Comparison of ENCODE assay signal across 12 cellular contexts in genomic region chr2:70768585-70769085, GRCh38. TPM values are rescaled to one million over a fixed set of nuclear protein-coding genes. Genes with fewer than 3 reads are reported as not detected.
DNase-seq lines count a peak whose midpoint lies in the region; ATAC-seq and TF ChIP-seq lines count a peak whose summit lies in the region.
"Had no signal": no experiment of that assay in that cellular context is flagged by ENCODE, and none has a peak within 500 bp of the region (broad histone marks: within the 10 kb centered on the region; RNA-seq: fewer than 3 reads in every experiment).

No MANE protein-coding gene starts in this region.

- H3K36me3 ChIP-seq in hepatocyte (replicated peaks; ENCODE audit: insufficient read depth, low read depth) (no peaks in the 10 kb centered on the region), GM23248 (ENCODE audit: low read depth) (no peaks in the 10 kb centered on the region), trophoblast cell (ENCODE audit: control insufficient read depth in 1 of 2, insufficient read depth in 2 of 2, low read length in 2 of 2) (no peaks in the 10 kb centered on the region)

- no peak for TF ChIP-seq CTCF in hepatocyte (IDR thresholded peaks at IDR 0.05; ENCODE audit: poor library complexity)
- no peak for TF ChIP-seq CTCF in osteocyte (IDR thresholded peaks at IDR 0.05)

- no peak overlapping the region for H2AK5ac ChIP-seq in trophoblast cell (ENCODE audit: low read length)

- peak overlapping the region; percentile 49 for H3K4me2 ChIP-seq in hepatocyte
- H3K4me2 ChIP-seq in GM23248 (ENCODE audit: unreplicated experiment): no peak overlapping the region
- no peak overlapping the region for H3K4me2 ChIP-seq in trophoblast cell (ENCODE audit: low read length)

- DNase-seq in activated naive CD4-positive, alpha-beta T cell treated with anti-CD3 and anti-CD28 coated beads, Interleukin-2, amount 50 U/mL, for 16 hours: no peak
- no peak for DNase-seq in T-helper 17 cell
- DNase-seq in hepatocyte (ENCODE audit: low spot score): no peak
- DNase-seq in osteocyte (ENCODE audit: extremely low spot score, unreplicated experiment): no peak
- no peak for DNase-seq in GM23248
- DNase-seq in trophoblast cell: no peak
- DNase-seq: NCI-H2029 treated with DMSO at 0.1 percent for 48 hours had no signal

- H2BK5ac ChIP-seq in trophoblast cell (ENCODE audit: low read depth, low read length, poor library complexity): no peak overlapping the region

- no peak overlapping the region for H2BK12ac ChIP-seq in trophoblast cell (ENCODE audit: low read length)

- no peak overlapping the region for H4K8ac ChIP-seq in trophoblast cell (ENCODE audit: low read depth, low read length)

- ATAC-seq in T-helper 17 cell: no peak
- no peak for ATAC-seq in stimulated activated memory B cell treated with anti-CD40 and anti-IgM and Interleukin-4, amounts not matched to agents 10 μg/mL and 1 μg/mL and 100 μg/mL, for 72 hours

- WGBS in hepatocyte (ENCODE audit: low lambda C conversion rate, missing lambda C conversion rate): 41% methylated on average over 7 of the region's 7 CpGs
- WGBS in GM23248 (ENCODE audit: low coverage in 1 of 2, low lambda C conversion rate in 2 of 2, missing lambda C conversion rate in 2 of 2), 2 experiments: 67 to 69% methylated on average over 7 of the region's 7 CpGs
- WGBS in trophoblast cell (ENCODE audit: extremely low coverage, insufficient coverage, insufficient read length): no CpG with 5 or more reads among the region's 7 CpGs

- peaks cover 8% of the 10 kb centered on the region for H3K27me3 Mint-ChIP-seq in activated naive CD4-positive, alpha-beta T cell treated with anti-CD3 and anti-CD28 coated beads, Interleukin-2, amount 50 U/mL, for 24 hours
- peaks cover 72% of the 10 kb centered on the region for H3K27me3 Mint-ChIP-seq in T-helper 17 cell
- H3K27me3 Mint-ChIP-seq in stimulated activated memory B cell treated with anti-CD40 and anti-IgM and Interleukin-4, amounts not matched to agents 10 μg/mL and 1 μg/mL and 100 μg/mL, for 72 hours: peaks cover 18% of the 10 kb centered on the region
- H3K27me3 Mint-ChIP-seq in osteocyte (ENCODE audit: unreplicated experiment): peaks cover 73% of the 10 kb centered on the region

- H3K36me3 Mint-ChIP-seq in activated naive CD4-positive, alpha-beta T cell treated with anti-CD3 and anti-CD28 coated beads, Interleukin-2, amount 50 U/mL, for 24 hours: no peaks in the 10 kb centered on the region
- H3K36me3 Mint-ChIP-seq in T-helper 17 cell (ENCODE audit: low read depth) (peaks cover 4% of the 10 kb centered on the region), osteocyte (ENCODE audit: unreplicated experiment) (no peaks in the 10 kb centered on the region)
- peaks cover 4% of the 10 kb centered on the region for H3K36me3 Mint-ChIP-seq in stimulated activated memory B cell treated with anti-CD40 and anti-IgM and Interleukin-4, amounts not matched to agents 10 μg/mL and 1 μg/mL and 100 μg/mL, for 72 hours

- H3K9me2 ChIP-seq in hepatocyte (replicated peaks; ENCODE audit: insufficient read depth) (no peaks in the 10 kb centered on the region), GM23248 (ENCODE audit: insufficient read depth) (no peaks in the 10 kb centered on the region)

- H2BK120ac ChIP-seq in trophoblast cell (ENCODE audit: insufficient read depth, low read length, poor library complexity): no peak overlapping the region

- H4K12ac ChIP-seq in trophoblast cell (ENCODE audit: low read depth, low read length): no peak overlapping the region

- in situ Hi-C loops in GM23248 (cut with MboI): no loop called here

- H3K27me3 ChIP-seq in hepatocyte: peaks cover 68% of the 10 kb centered on the region
- H3K27me3 ChIP-seq in GM23248 (replicated peaks; ENCODE audit: insufficient read depth): peaks cover 89% of the 10 kb centered on the region
- H3K27me3 ChIP-seq in trophoblast cell (ENCODE audit: insufficient read depth, low read length): peaks cover 19% of the 10 kb centered on the region

- H3K4me1 ChIP-seq in hepatocyte (ENCODE audit: insufficient read depth): peaks cover 10% of the 10 kb centered on the region
- H3K4me1 ChIP-seq in GM23248 (ENCODE audit: insufficient read depth): no peaks in the 10 kb centered on the region
- peaks cover 8 to 11% of the 10 kb centered on the region in 2 experiments for H3K4me1 ChIP-seq in trophoblast cell (ENCODE audit: control insufficient read depth in 1 of 2, insufficient read depth in 2 of 2, low read length in 2 of 2)

- H3K9ac ChIP-seq in GM23248 (no peak overlapping the region), trophoblast cell (ENCODE audit: low read length) (no peak overlapping the region)

- peaks cover 15% of the 10 kb centered on the region for H3K4me1 Mint-ChIP-seq in activated naive CD4-positive, alpha-beta T cell treated with anti-CD3 and anti-CD28 coated beads, Interleukin-2, amount 50 U/mL, for 24 hours
- H3K4me1 Mint-ChIP-seq in T-helper 17 cell (peaks cover 13% of the 10 kb centered on the region), osteocyte (ENCODE audit: unreplicated experiment) (peaks cover 11% of the 10 kb centered on the region)
- H3K4me1 Mint-ChIP-seq in stimulated activated memory B cell treated with anti-CD40 and anti-IgM and Interleukin-4, amounts not matched to agents 10 μg/mL and 1 μg/mL and 100 μg/mL, for 72 hours: peaks cover 23% of the 10 kb centered on the region

- H3K27ac ChIP-seq in hepatocyte: no peak overlapping the region
- no peak overlapping the region for H3K27ac ChIP-seq in GM23248
- no peak overlapping the region for H3K27ac ChIP-seq in trophoblast cell (ENCODE audit: low read depth, low read length)

- no peaks in the 10 kb centered on the region for H3K79me2 ChIP-seq in hepatocyte
- no peaks in the 10 kb centered on the region for H3K79me2 ChIP-seq in GM23248 (ENCODE audit: insufficient read depth)
- H3K79me2 ChIP-seq in trophoblast cell (ENCODE audit: control insufficient read depth, insufficient read depth, low read length, poor library complexity): no peaks in the 10 kb centered on the region

- no peak overlapping the region for H2AFZ ChIP-seq in hepatocyte
- H2AFZ ChIP-seq in GM23248: no peak overlapping the region
- no peak overlapping the region for H2AFZ ChIP-seq in trophoblast cell (ENCODE audit: insufficient read depth, low read length, poor library complexity)

- H4K20me1 ChIP-seq in hepatocyte (ENCODE audit: insufficient read depth, poor library complexity, severe bottlenecking): no peaks in the 10 kb centered on the region
- H4K20me1 ChIP-seq in GM23248 (ENCODE audit: insufficient read depth): no peaks in the 10 kb centered on the region

- H4K91ac ChIP-seq in trophoblast cell (ENCODE audit: low read depth, low read length): no peak overlapping the region

- H3K4ac ChIP-seq in trophoblast cell (ENCODE audit: low read depth, low read length): no peak overlapping the region

- no peak overlapping the region for H3K14ac ChIP-seq in trophoblast cell (ENCODE audit: low read length)

- no peak overlapping the region for H3K18ac ChIP-seq in trophoblast cell (ENCODE audit: low read length)

- H3K4me3 ChIP-seq in hepatocyte: no peak overlapping the region
- no peak overlapping the region for H3K4me3 ChIP-seq in GM23248
- H3K4me3 ChIP-seq in trophoblast cell (ENCODE audit: low read depth, low read length): no peak overlapping the region
- H3K4me3 ChIP-seq: mucosa of descending colon had no signal

- H3K9me3 Mint-ChIP-seq in activated naive CD4-positive, alpha-beta T cell treated with anti-CD3 and anti-CD28 coated beads, Interleukin-2, amount 50 U/mL, for 24 hours: no peaks in the 10 kb centered on the region
- H3K9me3 Mint-ChIP-seq in stimulated activated memory B cell treated with anti-CD40 and anti-IgM and Interleukin-4, amounts not matched to agents 10 μg/mL and 1 μg/mL and 100 μg/mL, for 72 hours: peaks cover 4% of the 10 kb centered on the region
- H3K9me3 Mint-ChIP-seq in osteocyte (ENCODE audit: unreplicated experiment): no peaks in the 10 kb centered on the region

- H3F3A ChIP-seq in GM23248 (ENCODE audit: insufficient read depth): no peaks in the 10 kb centered on the region

- peak overlapping the region; percentile 84 for H3K4me3 Mint-ChIP-seq in activated naive CD4-positive, alpha-beta T cell treated with anti-CD3 and anti-CD28 coated beads, Interleukin-2, amount 50 U/mL, for 24 hours
- peak overlapping the region; percentile 82 for H3K4me3 Mint-ChIP-seq in T-helper 17 cell
- H3K4me3 Mint-ChIP-seq in stimulated activated memory B cell treated with anti-CD40 and anti-IgM and Interleukin-4, amounts not matched to agents 10 μg/mL and 1 μg/mL and 100 μg/mL, for 72 hours: peak overlapping the region; percentile 72
- H3K4me3 Mint-ChIP-seq in osteocyte (ENCODE audit: unreplicated experiment): no peak overlapping the region

- H3K27ac Mint-ChIP-seq in activated naive CD4-positive, alpha-beta T cell treated with anti-CD3 and anti-CD28 coated beads, Interleukin-2, amount 50 U/mL, for 24 hours: peak overlapping the region; percentile 83
- H3K27ac Mint-ChIP-seq in T-helper 17 cell (no peak overlapping the region), osteocyte (ENCODE audit: unreplicated experiment) (no peak overlapping the region)
- peak overlapping the region; percentile 65 for H3K27ac Mint-ChIP-seq in stimulated activated memory B cell treated with anti-CD40 and anti-IgM and Interleukin-4, amounts not matched to agents 10 μg/mL and 1 μg/mL and 100 μg/mL, for 72 hours

- H3K23ac ChIP-seq in trophoblast cell (ENCODE audit: low read length): no peak overlapping the region

- H3K9me3 ChIP-seq in T-helper 17 cell (ENCODE audit: control insufficient read depth, low read length, poor library complexity, severe bottlenecking) (no peaks in the 10 kb centered on the region), hepatocyte (ENCODE audit: low read depth) (no peaks in the 10 kb centered on the region), GM23248 (ENCODE audit: low read depth) (no peaks in the 10 kb centered on the region), trophoblast cell (ENCODE audit: insufficient read depth, low read depth, low read length) (no peaks in the 10 kb centered on the region)
- H3K9me3 ChIP-seq: mucosa of descending colon had no signal

- H3K79me1 ChIP-seq in trophoblast cell (ENCODE audit: low read length): no peaks in the 10 kb centered on the region

RNA-seq across cellular contexts. Expression of gene ADD2, which starts 0.6 kb away (rescaled TPM):
- total RNA-seq in T-helper 17 cell: 1 to 10 TPM in 1 of 2 donors, under 1 TPM in 1; 0.34 to 1.3 TPM
- 1.2 and 2.4 TPM in 2 replicates for total RNA-seq in hepatocyte
- polyA plus RNA-seq in hepatocyte: 0.74 and 0.90 TPM in 2 replicates
- not detected in 2 replicates for total RNA-seq in osteocyte
- under 0.01 TPM in 1 of 2 replicates, not detected in the other for total RNA-seq in GM23248 (2014; rRNA removed; shearing (Covaris generic))
- not detected in 2 replicates for polyA plus RNA-seq in GM23248 (2016; fragmentation: Nextera tagmentation; extraction: Ambion mirVana)
- 0.56 and 0.63 TPM in 2 replicates for polyA plus RNA-seq in trophoblast cell (2013)

RNA-seq across cellular contexts. Expression of gene FIGLA, which starts 21.8 kb away (rescaled TPM):
- total RNA-seq in T-helper 17 cell: not detected
- not detected in 2 replicates for total RNA-seq in hepatocyte
- not detected in 2 replicates for polyA plus RNA-seq in hepatocyte
- total RNA-seq in osteocyte: not detected in 2 replicates
- total RNA-seq in GM23248 (2014; rRNA removed; shearing (Covaris generic)): not detected in 2 replicates
- not detected in 2 replicates for polyA plus RNA-seq in GM23248 (2016; fragmentation: Nextera tagmentation; extraction: Ambion mirVana)
- not detected in 2 replicates for polyA plus RNA-seq in trophoblast cell (2013)
- total RNA-seq: mucosa of descending colon, SK-MEL-5, temporal lobe had no signal

RNA-seq across cellular contexts. Expression of gene CLEC4F, which starts 51.8 kb away (rescaled TPM):
- under 1 TPM in 1 of 2 donors, not detected in 1; 0.15 TPM for total RNA-seq in T-helper 17 cell
- total RNA-seq in hepatocyte: not detected in 2 replicates
- polyA plus RNA-seq in hepatocyte: not detected in 2 replicates
- total RNA-seq in osteocyte: not detected in 2 replicates
- not detected in 2 replicates for total RNA-seq in GM23248 (2014; rRNA removed; shearing (Covaris generic))
- not detected in 2 replicates for polyA plus RNA-seq in GM23248 (2016; fragmentation: Nextera tagmentation; extraction: Ambion mirVana)
- polyA plus RNA-seq in trophoblast cell (2013): not detected in 2 replicates
- total RNA-seq: SK-MEL-5, temporal lobe had no signal

Comparison
In these comparisons a context has a peak if more than half of its experiments do, and no peak if none do; other contexts are left out.
1. H3K27ac Mint-ChIP-seq: peak in activated naive CD4-positive, alpha-beta T cell treated with anti-CD3 and anti-CD28 coated beads, Interleukin-2, amount 50 U/mL, for 24 hours (single experiment) and stimulated activated memory B cell treated with anti-CD40 and anti-IgM and Interleukin-4, amounts not matched to agents 10 μg/mL and 1 μg/mL and 100 μg/mL, for 72 hours (single experiment); none in T-helper 17 cell (single experiment) and osteocyte (single experiment).